13 cellular contexts compared by ENCODE assay signal in genomic region chr14:68775614-68776126, GRCh38. TPM values are rescaled to one million over a fixed set of nuclear protein-coding genes. Genes with fewer than 3 reads are reported as not detected.
A peak's percentile ranks its signal among the peaks of the same experiment; 100 is the strongest.
DNase-seq lines count a peak whose midpoint lies in the region; ATAC-seq and TF ChIP-seq lines count a peak whose summit lies in the region.
"Had no signal": no experiment of that assay in that cellular context is flagged by ENCODE, and none has a peak within 500 bp of the region (broad histone marks: within the 10 kb centered on the region; RNA-seq: fewer than 3 reads in every experiment).

No MANE protein-coding gene starts in this region.

- peaks cover 11% of the 10 kb centered on the region for H3K9me3 ChIP-seq in Caco-2

- no peaks in the 10 kb centered on the region for H3K27me3 Mint-ChIP-seq in Caco-2 (ENCODE audit: insufficient read depth, unreplicated experiment)
- no peaks in the 10 kb centered on the region; the same call in 1 of the 2 replicates for H3K27me3 Mint-ChIP-seq in WTC11 (ENCODE audit: low read depth)
- no peaks in the 10 kb centered on the region for H3K27me3 Mint-ChIP-seq in nephron (ENCODE audit: low read depth)
- H3K27me3 Mint-ChIP-seq: naive thymus-derived CD4-positive, alpha-beta T cell had no signal

- TF ChIP-seq CTCF in Caco-2 (IDR thresholded peaks at IDR 0.05; ENCODE audit: insufficient read depth in 1 of 2, low read depth in 1 of 2, low read length in 1 of 2, severe bottlenecking in 1 of 2, unreplicated experiment in 1 of 2) = no peak
- peak; percentile 53 for TF ChIP-seq CTCF in GM12873 (IDR thresholded peaks at IDR 0.05; ENCODE audit: insufficient read depth, low read depth, low read length, missing control alignments)
- no peak for TF ChIP-seq CTCF in WTC11 (IDR thresholded peaks at IDR 0.05)
- TF ChIP-seq CTCF in nephron (IDR thresholded peaks at IDR 0.05; ENCODE audit: unreplicated experiment in 3 of 3) = no peak

- no peak overlapping the region for H3K4me3 Mint-ChIP-seq in Caco-2 (ENCODE audit: unreplicated experiment)
- H3K4me3 Mint-ChIP-seq in WTC11 = no peak overlapping the region
- no peak overlapping the region for H3K4me3 Mint-ChIP-seq in nephron

- H3K27me3 ChIP-seq in Caco-2 (replicated peaks; ENCODE audit: control insufficient read depth, insufficient read depth, low read length) = no peaks in the 10 kb centered on the region

- intact Hi-C loops in Caco-2 (cut with micrococcal nuclease; ENCODE audit: unreplicated experiment) = no loop called here

- peak in 1 of 2 experiments; percentile 19 for DNase-seq in Caco-2
- no peak for DNase-seq in WTC11 (ENCODE audit: low spot score)
- DNase-seq in D341Med (ENCODE audit: low spot score) = no peak
- no peak for DNase-seq in GM03348 (ENCODE audit: low spot score)
- DNase-seq: cerebellar nuclear complex; DMS153; kidney; naive thymus-derived CD4-positive, alpha-beta T cell; NCI-H2081 treated with DMSO at 0.1 percent for 48 hours had no signal

- no TSS peak for BruUV-seq in Caco-2 (replicated peaks; lab: Mats Ljungman, UMichigan)

- H3K27ac Mint-ChIP-seq in Caco-2 (ENCODE audit: unreplicated experiment) (peak overlapping the region; percentile 26), WTC11 (no peak overlapping the region), nephron (peak overlapping the region in 2 of 3 experiments; percentile 9 to 21)

- H3K9me3 Mint-ChIP-seq in Caco-2 (ENCODE audit: unreplicated experiment) (peaks cover 18% of the 10 kb centered on the region), WTC11 (no peaks in the 10 kb centered on the region; the same call in 1 of the 2 replicates), nephron (peaks cover 4% of the 10 kb centered on the region)

- H3K4me3 ChIP-seq in Caco-2 (ENCODE audit: low read depth, low read length) = no peak overlapping the region
- H3K4me3 ChIP-seq: smooth muscle cell had no signal

- H3K36me3 Mint-ChIP-seq in Caco-2 (ENCODE audit: insufficient read depth, unreplicated experiment) (peaks cover 21% of the 10 kb centered on the region), WTC11 (no peaks in the 10 kb centered on the region), nephron (ENCODE audit: low read depth) (peaks cover 3% of the 10 kb centered on the region)

- peaks cover 29% of the 10 kb centered on the region for H3K4me1 ChIP-seq in Caco-2

- no peaks in the 10 kb centered on the region for H3K36me3 ChIP-seq in Caco-2 (ENCODE audit: control insufficient read depth, insufficient read depth, low read length)

- CTCF ChIA-PET in Caco-2 (lab: Charles Lee) (no interaction called here), WTC11 (lab: Charles Lee) (interaction anchor here (0.6 to 3.4 kb wide), 4 partner anchors 10 to 42 kb away, joined by 3 to 12 read pairs (median 6); partner anchors contain the start of gene ZFP36L1)

- H3K4me1 Mint-ChIP-seq in Caco-2 (ENCODE audit: low read depth, unreplicated experiment) (peaks cover 30% of the 10 kb centered on the region), WTC11 (peaks cover 11% of the 10 kb centered on the region), nephron (peaks cover 37% of the 10 kb centered on the region)

- peak; percentile 71 for ATAC-seq in WTC11
- no peak for ATAC-seq in HG03108 (IDR thresholded peaks at IDR 0.05; ENCODE audit: unreplicated experiment)
- ATAC-seq: naive thymus-derived CD4-positive, alpha-beta T cell had no signal

- POLR2A ChIA-PET in Caco-2 (lab: Charles Lee) (interaction anchor here (0.6 kb wide), 2 partner anchors 19 to 959 kb away, joined by 3 read pairs; partner anchors contain the start of gene ZFYVE26), WTC11 (lab: Charles Lee) (no interaction called here)

TF ChIP-seq in WTC11, 78 proteins besides CTCF, POLR2A, EP300 and RAD21:
- TF ChIP-seq NFE2L1 (CRISPR knock-in tag; IDR thresholded peaks at IDR 0.05) = no peak
- no peak for TF ChIP-seq GABPB1 (CRISPR knock-in tag; IDR thresholded peaks at IDR 0.05)
- TF ChIP-seq MLX (CRISPR knock-in tag; IDR thresholded peaks at IDR 0.05) = no peak
- no peak for TF ChIP-seq ERG (CRISPR knock-in tag; IDR thresholded peaks at IDR 0.05)
- no peak for TF ChIP-seq PRRX2 (CRISPR knock-in tag; IDR thresholded peaks at IDR 0.05)
- no peak for TF ChIP-seq ZNF232 (CRISPR knock-in tag; IDR thresholded peaks at IDR 0.05)
- TF ChIP-seq MYBL2 (CRISPR knock-in tag; IDR thresholded peaks at IDR 0.05) = no peak
- no peak for TF ChIP-seq ZNF138 (CRISPR knock-in tag; conservative IDR thresholded peaks at IDR 0.05)
- TF ChIP-seq MAX (CRISPR knock-in tag; IDR thresholded peaks at IDR 0.05) = no peak
- TF ChIP-seq ATF1 (CRISPR knock-in tag; IDR thresholded peaks at IDR 0.05) = no peak
- no peak for TF ChIP-seq E2F4 (CRISPR knock-in tag; IDR thresholded peaks at IDR 0.05; ENCODE audit: borderline replicate concordance, low read depth)
- no peak for TF ChIP-seq MXD4 (CRISPR knock-in tag; IDR thresholded peaks at IDR 0.05; ENCODE audit: borderline replicate concordance)
- TF ChIP-seq RELA (CRISPR knock-in tag; IDR thresholded peaks at IDR 0.05; ENCODE audit: borderline replicate concordance) = no peak
- no peak for TF ChIP-seq NFYB (CRISPR knock-in tag; conservative IDR thresholded peaks at IDR 0.05; ENCODE audit: low read depth)
- no peak for TF ChIP-seq FOXP4 (CRISPR knock-in tag; IDR thresholded peaks at IDR 0.05)
- no peak for TF ChIP-seq ZNF671 (CRISPR knock-in tag; IDR thresholded peaks at IDR 0.05)
- TF ChIP-seq ZNF317 (CRISPR knock-in tag; IDR thresholded peaks at IDR 0.05; ENCODE audit: borderline replicate concordance, low read depth) = no peak
- TF ChIP-seq FOXJ3 (CRISPR knock-in tag; IDR thresholded peaks at IDR 0.05; ENCODE audit: borderline replicate concordance) = no peak

RNA-seq across cellular contexts. Expression of gene ZFP36L1, which starts 17.2 kb away (rescaled TPM):
- total RNA-seq in Caco-2 (2022) = 94.8 and 103 TPM in 2 replicates
- total RNA-seq in WTC11 (2021) = 132 to 150 TPM (median 148 TPM) in 3 replicates
